In the genomic region with DNA sequence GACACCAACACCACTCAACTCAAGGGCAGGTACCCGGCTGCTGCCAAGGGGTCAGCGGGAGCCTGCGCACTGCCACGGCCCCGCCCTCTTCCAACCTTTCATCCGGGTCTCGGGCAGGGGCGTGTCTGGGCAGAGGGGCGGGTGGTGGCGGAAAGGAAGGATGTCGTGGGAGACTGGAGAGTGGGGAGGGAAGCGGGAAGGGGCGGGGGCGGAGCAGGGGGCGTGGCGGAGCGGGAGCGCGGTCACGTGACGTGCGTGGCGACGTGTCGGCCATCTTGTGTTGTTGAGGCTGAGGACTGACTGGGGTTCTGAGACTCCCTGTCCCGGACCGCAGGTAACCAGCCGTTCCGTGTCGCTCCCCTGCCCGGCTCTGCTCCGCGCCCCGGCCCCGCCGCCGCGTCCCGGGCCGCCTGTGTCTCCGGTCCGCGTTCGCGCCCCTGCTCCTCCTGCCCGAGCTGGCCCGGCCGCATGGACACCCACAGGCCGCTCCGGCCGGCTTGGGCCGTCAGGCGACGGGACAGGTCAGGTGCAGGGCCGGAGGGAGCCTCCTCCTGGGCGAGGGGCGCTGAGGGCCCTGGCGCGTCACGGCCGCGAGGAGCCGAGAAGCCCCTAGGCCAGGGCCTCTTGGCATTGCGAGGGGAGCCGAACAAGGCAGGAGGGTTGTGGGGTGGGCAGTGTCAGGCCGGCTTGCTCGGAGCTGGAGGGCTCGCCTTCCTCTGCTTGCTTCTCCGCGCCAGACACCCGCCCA, we compare ENCODE assay signal across 1 cellular context.
TF ChIP-seq lines count a peak whose summit lies in the region.

A gene with protein sequence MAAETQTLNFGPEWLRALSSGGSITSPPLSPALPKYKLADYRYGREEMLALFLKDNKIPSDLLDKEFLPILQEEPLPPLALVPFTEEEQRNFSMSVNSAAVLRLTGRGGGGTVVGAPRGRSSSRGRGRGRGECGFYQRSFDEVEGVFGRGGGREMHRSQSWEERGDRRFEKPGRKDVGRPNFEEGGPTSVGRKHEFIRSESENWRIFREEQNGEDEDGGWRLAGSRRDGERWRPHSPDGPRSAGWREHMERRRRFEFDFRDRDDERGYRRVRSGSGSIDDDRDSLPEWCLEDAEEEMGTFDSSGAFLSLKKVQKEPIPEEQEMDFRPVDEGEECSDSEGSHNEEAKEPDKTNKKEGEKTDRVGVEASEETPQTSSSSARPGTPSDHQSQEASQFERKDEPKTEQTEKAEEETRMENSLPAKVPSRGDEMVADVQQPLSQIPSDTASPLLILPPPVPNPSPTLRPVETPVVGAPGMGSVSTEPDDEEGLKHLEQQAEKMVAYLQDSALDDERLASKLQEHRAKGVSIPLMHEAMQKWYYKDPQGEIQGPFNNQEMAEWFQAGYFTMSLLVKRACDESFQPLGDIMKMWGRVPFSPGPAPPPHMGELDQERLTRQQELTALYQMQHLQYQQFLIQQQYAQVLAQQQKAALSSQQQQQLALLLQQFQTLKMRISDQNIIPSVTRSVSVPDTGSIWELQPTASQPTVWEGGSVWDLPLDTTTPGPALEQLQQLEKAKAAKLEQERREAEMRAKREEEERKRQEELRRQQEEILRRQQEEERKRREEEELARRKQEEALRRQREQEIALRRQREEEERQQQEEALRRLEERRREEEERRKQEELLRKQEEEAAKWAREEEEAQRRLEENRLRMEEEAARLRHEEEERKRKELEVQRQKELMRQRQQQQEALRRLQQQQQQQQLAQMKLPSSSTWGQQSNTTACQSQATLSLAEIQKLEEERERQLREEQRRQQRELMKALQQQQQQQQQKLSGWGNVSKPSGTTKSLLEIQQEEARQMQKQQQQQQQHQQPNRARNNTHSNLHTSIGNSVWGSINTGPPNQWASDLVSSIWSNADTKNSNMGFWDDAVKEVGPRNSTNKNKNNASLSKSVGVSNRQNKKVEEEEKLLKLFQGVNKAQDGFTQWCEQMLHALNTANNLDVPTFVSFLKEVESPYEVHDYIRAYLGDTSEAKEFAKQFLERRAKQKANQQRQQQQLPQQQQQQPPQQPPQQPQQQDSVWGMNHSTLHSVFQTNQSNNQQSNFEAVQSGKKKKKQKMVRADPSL (N-terminal part only) (plus strand): TSS at position 273 of the 748 bp plus-strand sequence. CDS start 37,867 bp downstream, outside the sequence.

TF ChIP-seq in HepG2, 621 proteins besides CTCF, POLR2A, EP300 and RAD21 (continued from another document and continues in another):
- TF ChIP-seq, protein P1, sequence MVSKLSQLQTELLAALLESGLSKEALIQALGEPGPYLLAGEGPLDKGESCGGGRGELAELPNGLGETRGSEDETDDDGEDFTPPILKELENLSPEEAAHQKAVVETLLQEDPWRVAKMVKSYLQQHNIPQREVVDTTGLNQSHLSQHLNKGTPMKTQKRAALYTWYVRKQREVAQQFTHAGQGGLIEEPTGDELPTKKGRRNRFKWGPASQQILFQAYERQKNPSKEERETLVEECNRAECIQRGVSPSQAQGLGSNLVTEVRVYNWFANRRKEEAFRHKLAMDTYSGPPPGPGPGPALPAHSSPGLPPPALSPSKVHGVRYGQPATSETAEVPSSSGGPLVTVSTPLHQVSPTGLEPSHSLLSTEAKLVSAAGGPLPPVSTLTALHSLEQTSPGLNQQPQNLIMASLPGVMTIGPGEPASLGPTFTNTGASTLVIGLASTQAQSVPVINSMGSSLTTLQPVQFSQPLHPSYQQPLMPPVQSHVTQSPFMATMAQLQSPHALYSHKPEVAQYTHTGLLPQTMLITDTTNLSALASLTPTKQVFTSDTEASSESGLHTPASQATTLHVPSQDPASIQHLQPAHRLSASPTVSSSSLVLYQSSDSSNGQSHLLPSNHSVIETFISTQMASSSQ (IDR thresholded peaks at IDR 0.05; ENCODE audit: low read depth), result no peak
- TF ChIP-seq, protein P1 (CRISPR knock-in tag; IDR thresholded peaks at IDR 0.05; ENCODE audit: borderline replicate concordance), result peak; percentile 74
- no peak; the same call in 1 of the 2 replicates for TF ChIP-seq HDAC1 (CRISPR knock-in tag; IDR thresholded peaks at IDR 0.05)
- 0 out of 2 replicates have a peak, but pooled peaks have one; percentile 4 for TF ChIP-seq SIX1 (CRISPR knock-in tag; IDR thresholded peaks at IDR 0.05; ENCODE audit: borderline replicate concordance)
- TF ChIP-seq POLR2G (IDR thresholded peaks at IDR 0.05; ENCODE audit: low read depth, low read length), result peak; percentile 80
- TF ChIP-seq, protein P2, sequence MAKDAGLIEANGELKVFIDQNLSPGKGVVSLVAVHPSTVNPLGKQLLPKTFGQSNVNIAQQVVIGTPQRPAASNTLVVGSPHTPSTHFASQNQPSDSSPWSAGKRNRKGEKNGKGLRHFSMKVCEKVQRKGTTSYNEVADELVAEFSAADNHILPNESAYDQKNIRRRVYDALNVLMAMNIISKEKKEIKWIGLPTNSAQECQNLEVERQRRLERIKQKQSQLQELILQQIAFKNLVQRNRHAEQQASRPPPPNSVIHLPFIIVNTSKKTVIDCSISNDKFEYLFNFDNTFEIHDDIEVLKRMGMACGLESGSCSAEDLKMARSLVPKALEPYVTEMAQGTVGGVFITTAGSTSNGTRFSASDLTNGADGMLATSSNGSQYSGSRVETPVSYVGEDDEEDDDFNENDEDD (CRISPR knock-in tag; IDR thresholded peaks at IDR 0.05; ENCODE audit: borderline replicate concordance), result peak; percentile 77
- TF ChIP-seq, protein P3, sequence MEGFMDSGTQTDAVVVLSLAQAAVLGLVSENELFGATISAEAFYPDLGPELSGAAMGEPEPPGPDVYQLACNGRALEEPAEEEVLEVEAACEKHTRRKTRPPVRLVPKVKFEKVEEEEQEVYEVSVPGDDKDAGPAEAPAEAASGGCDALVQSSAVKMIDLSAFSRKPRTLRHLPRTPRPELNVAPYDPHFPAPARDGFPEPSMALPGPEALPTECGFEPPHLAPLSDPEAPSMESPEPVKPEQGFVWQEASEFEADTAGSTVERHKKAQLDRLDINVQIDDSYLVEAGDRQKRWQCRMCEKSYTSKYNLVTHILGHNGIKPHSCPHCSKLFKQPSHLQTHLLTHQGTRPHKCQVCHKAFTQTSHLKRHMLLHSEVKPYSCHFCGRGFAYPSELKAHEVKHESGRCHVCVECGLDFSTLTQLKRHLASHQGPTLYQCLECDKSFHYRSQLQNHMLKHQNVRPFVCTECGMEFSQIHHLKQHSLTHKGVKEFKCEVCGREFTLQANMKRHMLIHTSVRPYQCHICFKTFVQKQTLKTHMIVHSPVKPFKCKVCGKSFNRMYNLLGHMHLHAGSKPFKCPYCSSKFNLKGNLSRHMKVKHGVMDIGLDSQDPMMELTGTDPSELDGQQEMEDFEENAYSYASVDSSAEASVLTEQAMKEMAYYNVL (CRISPR knock-in tag; IDR thresholded peaks at IDR 0.05; ENCODE audit: borderline replicate concordance), result peak; percentile 12; the same call in 1 of the 2 replicates
- TF ChIP-seq ZNF709 (CRISPR knock-in tag; IDR thresholded peaks at IDR 0.05), result peak; percentile 88
- TF ChIP-seq, protein P4, sequence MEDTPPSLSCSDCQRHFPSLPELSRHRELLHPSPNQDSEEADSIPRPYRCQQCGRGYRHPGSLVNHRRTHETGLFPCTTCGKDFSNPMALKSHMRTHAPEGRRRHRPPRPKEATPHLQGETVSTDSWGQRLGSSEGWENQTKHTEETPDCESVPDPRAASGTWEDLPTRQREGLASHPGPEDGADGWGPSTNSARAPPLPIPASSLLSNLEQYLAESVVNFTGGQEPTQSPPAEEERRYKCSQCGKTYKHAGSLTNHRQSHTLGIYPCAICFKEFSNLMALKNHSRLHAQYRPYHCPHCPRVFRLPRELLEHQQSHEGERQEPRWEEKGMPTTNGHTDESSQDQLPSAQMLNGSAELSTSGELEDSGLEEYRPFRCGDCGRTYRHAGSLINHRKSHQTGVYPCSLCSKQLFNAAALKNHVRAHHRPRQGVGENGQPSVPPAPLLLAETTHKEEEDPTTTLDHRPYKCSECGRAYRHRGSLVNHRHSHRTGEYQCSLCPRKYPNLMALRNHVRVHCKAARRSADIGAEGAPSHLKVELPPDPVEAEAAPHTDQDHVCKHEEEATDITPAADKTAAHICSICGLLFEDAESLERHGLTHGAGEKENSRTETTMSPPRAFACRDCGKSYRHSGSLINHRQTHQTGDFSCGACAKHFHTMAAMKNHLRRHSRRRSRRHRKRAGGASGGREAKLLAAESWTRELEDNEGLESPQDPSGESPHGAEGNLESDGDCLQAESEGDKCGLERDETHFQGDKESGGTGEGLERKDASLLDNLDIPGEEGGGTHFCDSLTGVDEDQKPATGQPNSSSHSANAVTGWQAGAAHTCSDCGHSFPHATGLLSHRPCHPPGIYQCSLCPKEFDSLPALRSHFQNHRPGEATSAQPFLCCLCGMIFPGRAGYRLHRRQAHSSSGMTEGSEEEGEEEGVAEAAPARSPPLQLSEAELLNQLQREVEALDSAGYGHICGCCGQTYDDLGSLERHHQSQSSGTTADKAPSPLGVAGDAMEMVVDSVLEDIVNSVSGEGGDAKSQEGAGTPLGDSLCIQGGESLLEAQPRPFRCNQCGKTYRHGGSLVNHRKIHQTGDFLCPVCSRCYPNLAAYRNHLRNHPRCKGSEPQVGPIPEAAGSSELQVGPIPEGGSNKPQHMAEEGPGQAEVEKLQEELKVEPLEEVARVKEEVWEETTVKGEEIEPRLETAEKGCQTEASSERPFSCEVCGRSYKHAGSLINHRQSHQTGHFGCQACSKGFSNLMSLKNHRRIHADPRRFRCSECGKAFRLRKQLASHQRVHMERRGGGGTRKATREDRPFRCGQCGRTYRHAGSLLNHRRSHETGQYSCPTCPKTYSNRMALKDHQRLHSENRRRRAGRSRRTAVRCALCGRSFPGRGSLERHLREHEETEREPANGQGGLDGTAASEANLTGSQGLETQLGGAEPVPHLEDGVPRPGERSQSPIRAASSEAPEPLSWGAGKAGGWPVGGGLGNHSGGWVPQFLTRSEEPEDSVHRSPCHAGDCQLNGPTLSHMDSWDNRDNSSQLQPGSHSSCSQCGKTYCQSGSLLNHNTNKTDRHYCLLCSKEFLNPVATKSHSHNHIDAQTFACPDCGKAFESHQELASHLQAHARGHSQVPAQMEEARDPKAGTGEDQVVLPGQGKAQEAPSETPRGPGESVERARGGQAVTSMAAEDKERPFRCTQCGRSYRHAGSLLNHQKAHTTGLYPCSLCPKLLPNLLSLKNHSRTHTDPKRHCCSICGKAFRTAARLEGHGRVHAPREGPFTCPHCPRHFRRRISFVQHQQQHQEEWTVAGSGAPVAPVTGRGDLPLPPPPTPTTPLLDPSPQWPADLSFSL (CRISPR knock-in tag; IDR thresholded peaks at IDR 0.05), result no peak
- TF ChIP-seq TGIF2 (CRISPR knock-in tag; IDR thresholded peaks at IDR 0.05), result no peak; the same call in none of the 2 replicates
- TF ChIP-seq SAFB2 (CRISPR knock-in tag; IDR thresholded peaks at IDR 0.05; ENCODE audit: borderline replicate concordance, low read depth), result no peak; the same call in 1 of the 2 replicates
- 0 out of 2 replicates have a peak, but pooled peaks have one; percentile 15 for TF ChIP-seq SMAD3 (CRISPR knock-in tag; IDR thresholded peaks at IDR 0.05)
- peak; percentile 65 for TF ChIP-seq TAF1 (CRISPR knock-in tag; IDR thresholded peaks at IDR 0.05)
- TF ChIP-seq, protein P5, sequence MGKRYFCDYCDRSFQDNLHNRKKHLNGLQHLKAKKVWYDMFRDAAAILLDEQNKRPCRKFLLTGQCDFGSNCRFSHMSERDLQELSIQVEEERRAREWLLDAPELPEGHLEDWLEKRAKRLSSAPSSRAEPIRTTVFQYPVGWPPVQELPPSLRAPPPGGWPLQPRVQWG (CRISPR knock-in tag; IDR thresholded peaks at IDR 0.05; ENCODE audit: borderline replicate concordance, low read depth), result no peak
- TF ChIP-seq, protein P6, sequence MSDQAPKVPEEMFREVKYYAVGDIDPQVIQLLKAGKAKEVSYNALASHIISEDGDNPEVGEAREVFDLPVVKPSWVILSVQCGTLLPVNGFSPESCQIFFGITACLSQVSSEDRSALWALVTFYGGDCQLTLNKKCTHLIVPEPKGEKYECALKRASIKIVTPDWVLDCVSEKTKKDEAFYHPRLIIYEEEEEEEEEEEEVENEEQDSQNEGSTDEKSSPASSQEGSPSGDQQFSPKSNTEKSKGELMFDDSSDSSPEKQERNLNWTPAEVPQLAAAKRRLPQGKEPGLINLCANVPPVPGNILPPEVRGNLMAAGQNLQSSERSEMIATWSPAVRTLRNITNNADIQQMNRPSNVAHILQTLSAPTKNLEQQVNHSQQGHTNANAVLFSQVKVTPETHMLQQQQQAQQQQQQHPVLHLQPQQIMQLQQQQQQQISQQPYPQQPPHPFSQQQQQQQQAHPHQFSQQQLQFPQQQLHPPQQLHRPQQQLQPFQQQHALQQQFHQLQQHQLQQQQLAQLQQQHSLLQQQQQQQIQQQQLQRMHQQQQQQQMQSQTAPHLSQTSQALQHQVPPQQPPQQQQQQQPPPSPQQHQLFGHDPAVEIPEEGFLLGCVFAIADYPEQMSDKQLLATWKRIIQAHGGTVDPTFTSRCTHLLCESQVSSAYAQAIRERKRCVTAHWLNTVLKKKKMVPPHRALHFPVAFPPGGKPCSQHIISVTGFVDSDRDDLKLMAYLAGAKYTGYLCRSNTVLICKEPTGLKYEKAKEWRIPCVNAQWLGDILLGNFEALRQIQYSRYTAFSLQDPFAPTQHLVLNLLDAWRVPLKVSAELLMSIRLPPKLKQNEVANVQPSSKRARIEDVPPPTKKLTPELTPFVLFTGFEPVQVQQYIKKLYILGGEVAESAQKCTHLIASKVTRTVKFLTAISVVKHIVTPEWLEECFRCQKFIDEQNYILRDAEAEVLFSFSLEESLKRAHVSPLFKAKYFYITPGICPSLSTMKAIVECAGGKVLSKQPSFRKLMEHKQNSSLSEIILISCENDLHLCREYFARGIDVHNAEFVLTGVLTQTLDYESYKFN (CRISPR knock-in tag; conservative IDR thresholded peaks at IDR 0.05), result peak; percentile 42; the same call in 1 of the 2 replicates
- TF ChIP-seq, protein P7, sequence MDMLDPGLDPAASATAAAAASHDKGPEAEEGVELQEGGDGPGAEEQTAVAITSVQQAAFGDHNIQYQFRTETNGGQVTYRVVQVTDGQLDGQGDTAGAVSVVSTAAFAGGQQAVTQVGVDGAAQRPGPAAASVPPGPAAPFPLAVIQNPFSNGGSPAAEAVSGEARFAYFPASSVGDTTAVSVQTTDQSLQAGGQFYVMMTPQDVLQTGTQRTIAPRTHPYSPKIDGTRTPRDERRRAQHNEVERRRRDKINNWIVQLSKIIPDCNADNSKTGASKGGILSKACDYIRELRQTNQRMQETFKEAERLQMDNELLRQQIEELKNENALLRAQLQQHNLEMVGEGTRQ (IDR thresholded peaks at IDR 0.05; ENCODE audit: low read depth, low read length), result peak; percentile 97
- TF ChIP-seq, protein P7 (CRISPR knock-in tag; IDR thresholded peaks at IDR 0.05; ENCODE audit: borderline replicate concordance), result peak; percentile 84; the same call in 1 of the 2 replicates
- no peak for TF ChIP-seq ZMYM2 (CRISPR knock-in tag; IDR thresholded peaks at IDR 0.05)
